20 cellular contexts compared by ENCODE assay signal in the genomic region with DNA sequence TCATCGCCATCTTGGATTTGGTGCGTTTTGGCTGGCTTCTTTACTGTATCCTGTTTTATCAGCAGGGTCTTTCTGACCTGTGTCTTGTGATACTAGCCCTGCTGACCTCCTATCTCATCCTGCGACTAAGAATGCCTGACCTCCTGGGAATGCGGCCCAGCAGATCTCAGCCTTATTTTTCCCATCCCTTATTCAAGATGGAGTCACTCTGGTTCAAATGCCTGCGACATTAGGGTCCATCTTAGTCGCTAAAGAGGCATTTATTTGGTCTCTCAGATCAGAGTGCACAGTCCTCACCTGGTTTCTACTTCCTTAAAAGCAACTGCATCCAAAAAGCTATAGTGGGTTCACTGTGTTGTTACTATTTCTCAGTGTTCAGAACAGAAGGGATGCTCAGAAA.
DNase-seq lines count a peak whose midpoint lies in the region; ATAC-seq, FAIRE-seq and TF ChIP-seq lines count a peak whose summit lies in the region.
"Had no signal": no experiment of that assay in that cellular context is flagged by ENCODE, and none has a peak within 500 bp of the region (broad histone marks: within the 10 kb centered on the region; RNA-seq: fewer than 3 reads in every experiment).

No MANE protein-coding gene starts in this region.

- H3K9me1 ChIP-seq in K562 (ENCODE audit: control insufficient read depth, insufficient read depth, low read length) = no peaks in the 10 kb centered on the region

- CTCF ChIA-PET in K562 (lab: Yijun Ruan, JAX; ENCODE audit: low intra/inter-chr PET ratio) = no interaction called here

- FAIRE-seq in K562 (lab: Jason Lieb, UNC) = no peak
- FAIRE-seq: D721Med, G401.6, GM12891, GM19239, HepG2 had no signal

- H3K27ac Mint-ChIP-seq in T-helper 1 cell treated with Interleukin-12 subunit alpha and Interleukin-12 subunit beta and Interleukin-4 antibody, amounts not matched to agents 30 μg/mL and 1 μg/mL, for 36 hours = peak overlapping the region; percentile 39
- peak overlapping the region; percentile 16 for H3K27ac Mint-ChIP-seq in activated T-cell treated with anti-CD3 and anti-CD28 coated beads, Interleukin-2, amount 50 U/mL, for 24 hours
- H3K27ac Mint-ChIP-seq: CD4-positive, alpha-beta T cell had no signal

- WGBS in K562 (ENCODE audit: insufficient coverage, low coverage, missing lambda C conversion rate) = 55% methylated on average over 6 of the region's 6 CpGs
- WGBS in sigmoid colon, 2 donors = 80 to 88% methylated on average over 6 of the region's 6 CpGs
- 88% methylated on average over 6 of the region's 6 CpGs for WGBS in right lobe of liver (ENCODE audit: insufficient coverage, low coverage, low lambda C conversion rate, missing lambda C conversion rate)

- TF ChIP-seq CTCF in K562 (IDR thresholded peaks at IDR 0.05 in 2 of 3, conservative IDR thresholded peaks at IDR 0.05 in 1 of 3; ENCODE audit: insufficient read depth in 2 of 3, low read depth in 1 of 3, low read length in 3 of 3) (no peak), sigmoid colon (IDR thresholded peaks at IDR 0.05) (no peak), right lobe of liver (IDR thresholded peaks at IDR 0.05) (no peak)

- H3K27ac ChIP-seq in K562 (ENCODE audit: extremely low read depth, low read depth, low read length) (no peak overlapping the region), sigmoid colon (no peak overlapping the region), right lobe of liver (no peak overlapping the region)
- H3K27ac ChIP-seq: 22Rv1, A549, C4-2B had no signal

- peaks cover 0 to 3% of the 10 kb centered on the region in 2 experiments; a peak in 2 of 5 replicates for H3K4me1 ChIP-seq in K562 (replicated peaks in 1 of 2; ENCODE audit: control insufficient read depth in 2 of 2, insufficient read depth in 2 of 2, low read length in 2 of 2)
- no peaks in the 10 kb centered on the region for H3K4me1 ChIP-seq in sigmoid colon
- no peaks in the 10 kb centered on the region for H3K4me1 ChIP-seq in right lobe of liver
- H3K4me1 ChIP-seq: A549, Caco-2 had no signal

- peaks cover 9% of the 10 kb centered on the region for H3K4me1 Mint-ChIP-seq in T-helper 1 cell treated with Interleukin-12 subunit alpha and Interleukin-12 subunit beta and Interleukin-4 antibody, amounts not matched to agents 30 μg/mL and 1 μg/mL, for 36 hours (ENCODE audit: low read depth)
- H3K4me1 Mint-ChIP-seq in activated T-cell treated with anti-CD3 and anti-CD28 coated beads, Interleukin-2, amount 50 U/mL, for 24 hours (ENCODE audit: low read depth) = no peaks in the 10 kb centered on the region

- in situ Hi-C loops in K562 (cut with MboI) = no loop called here

- intact Hi-C loops in K562 (cut with micrococcal nuclease) = no loop called here
- intact Hi-C loops in sigmoid colon (cut with DNase I) = no loop called here
- intact Hi-C loops in right lobe of liver (cut with DNase I) = no loop called here

- H3K9me3 Mint-ChIP-seq in T-helper 1 cell treated with Interleukin-12 subunit alpha and Interleukin-12 subunit beta and Interleukin-4 antibody, amounts not matched to agents 30 μg/mL and 1 μg/mL, for 36 hours = no peaks in the 10 kb centered on the region
- no peaks in the 10 kb centered on the region for H3K9me3 Mint-ChIP-seq in activated T-cell treated with anti-CD3 and anti-CD28 coated beads, Interleukin-2, amount 50 U/mL, for 24 hours
- H3K9me3 Mint-ChIP-seq: CD4-positive, alpha-beta T cell had no signal

- TF ChIP-seq EP300 in K562 (IDR thresholded peaks at IDR 0.05; ENCODE audit: low read length) (no peak), sigmoid colon (IDR thresholded peaks at IDR 0.05) (no peak)

- H3K27me3 Mint-ChIP-seq in T-helper 1 cell treated with Interleukin-12 subunit alpha and Interleukin-12 subunit beta and Interleukin-4 antibody, amounts not matched to agents 30 μg/mL and 1 μg/mL, for 36 hours (ENCODE audit: low read depth) = no peaks in the 10 kb centered on the region
- no peaks in the 10 kb centered on the region for H3K27me3 Mint-ChIP-seq in activated T-cell treated with anti-CD3 and anti-CD28 coated beads, Interleukin-2, amount 50 U/mL, for 24 hours
- H3K27me3 Mint-ChIP-seq: CD4-positive, alpha-beta T cell had no signal

- no peak for ATAC-seq in K562
- ATAC-seq in right lobe of liver = no peak
- ATAC-seq: A549 had no signal

- no peak overlapping the region for H2AFZ ChIP-seq in K562 (ENCODE audit: low read depth, low read length)

- no peaks in the 10 kb centered on the region for H3K79me2 ChIP-seq in K562 (ENCODE audit: control insufficient read depth, insufficient read depth, low read length)

- no peak overlapping the region for H3K4me3 Mint-ChIP-seq in T-helper 1 cell treated with Interleukin-12 subunit alpha and Interleukin-12 subunit beta and Interleukin-4 antibody, amounts not matched to agents 30 μg/mL and 1 μg/mL, for 36 hours
- no peak overlapping the region for H3K4me3 Mint-ChIP-seq in activated T-cell treated with anti-CD3 and anti-CD28 coated beads, Interleukin-2, amount 50 U/mL, for 24 hours
- H3K4me3 Mint-ChIP-seq: CD4-positive, alpha-beta T cell; H9 had no signal

- H3K4me2 ChIP-seq in K562 (ENCODE audit: insufficient read depth, low read length) = no peak overlapping the region
- H3K4me2 ChIP-seq: A549 had no signal

- no peak overlapping the region for H3K9ac ChIP-seq in K562 (ENCODE audit: insufficient read depth in 1 of 2, low read depth in 2 of 2, low read length in 2 of 2)

- no peaks in the 10 kb centered on the region for H4K20me1 ChIP-seq in K562 (replicated peaks; ENCODE audit: control insufficient read depth, insufficient read depth, low read length)

- H3K36me3 ChIP-seq in K562 (ENCODE audit: control insufficient read depth, insufficient read depth, low read length) (peaks cover 34% of the 10 kb centered on the region; the same call in 2 of the 3 replicates), sigmoid colon (peaks cover 0 to 65% (median 14%) of the 10 kb centered on the region in 4 donors), right lobe of liver (peaks cover 0 to 22% (median 0%) of the 10 kb centered on the region in 4 donors)

- H3K36me3 Mint-ChIP-seq in T-helper 1 cell treated with Interleukin-12 subunit alpha and Interleukin-12 subunit beta and Interleukin-4 antibody, amounts not matched to agents 30 μg/mL and 1 μg/mL, for 36 hours (ENCODE audit: low read depth) = peaks cover 26% of the 10 kb centered on the region
- H3K36me3 Mint-ChIP-seq in activated T-cell treated with anti-CD3 and anti-CD28 coated beads, Interleukin-2, amount 50 U/mL, for 24 hours (ENCODE audit: low read depth) = peaks cover 84% of the 10 kb centered on the region

- H3K9me3 ChIP-seq in K562 (replicated peaks; ENCODE audit: control insufficient read depth, insufficient read depth, low read depth, low read length) = no peaks in the 10 kb centered on the region
- H3K9me3 ChIP-seq in sigmoid colon = no peaks in the 10 kb centered on the region
- H3K9me3 ChIP-seq in right lobe of liver = no peaks in the 10 kb centered on the region
- H3K9me3 ChIP-seq: A549, Caco-2 had no signal

- TF ChIP-seq POLR2A in K562 (conservative IDR thresholded peaks at IDR 0.05) = no peak
- TF ChIP-seq POLR2A in sigmoid colon (IDR thresholded peaks at IDR 0.05) = no peak
- TF ChIP-seq POLR2A in right lobe of liver (IDR thresholded peaks at IDR 0.05) = no peak

- no TSS peak for BruUV-seq in K562 (replicated peaks; lab: Mats Ljungman, UMichigan)

- POLR2A ChIA-PET in K562 (lab: Yijun Ruan, JAX) = interaction anchor here (0.6 to 0.9 kb wide), 2 partner anchors 10 to 180 kb away, joined by 3 read pairs; no protein-coding TSS in a partner anchor

- DNase-seq in T-helper 1 cell = no peak
- no peak for DNase-seq in activated T-cell treated with anti-CD3 and anti-CD28 coated beads, Interleukin-2, amount 50 U/mL, for 24 hours
- no peak for DNase-seq in activated T-cell treated with anti-CD3 and anti-CD28 coated beads for 4 hours
- no peak for DNase-seq in K562 (ENCODE audit: extremely low read depth in 1 of 4, low spot score in 3 of 4)
- peak; percentile 22 for DNase-seq in sigmoid colon
- no peak for DNase-seq in GOT3 (lab: John Stamatoyannopoulos, UW)
- DNase-seq in right lobe of liver = no peak
- DNase-seq: AML-193; Caco-2; CD4-positive, alpha-beta T cell; H9 had no signal

- no peak overlapping the region for H3K4me3 ChIP-seq in K562
- H3K4me3 ChIP-seq in sigmoid colon = no peak overlapping the region
- H3K4me3 ChIP-seq in right lobe of liver = no peak overlapping the region
- H3K4me3 ChIP-seq: A549 had no signal

- no peak for TF ChIP-seq RAD21 in K562 (CRISPR knock-in tag; conservative IDR thresholded peaks at IDR 0.05 in 1 of 2, IDR thresholded peaks at IDR 0.05 in 1 of 2)

- H3K27me3 ChIP-seq in K562 (ENCODE audit: control insufficient read depth in 2 of 2, insufficient read depth in 2 of 2, low read length in 2 of 2) (no peaks in the 10 kb centered on the region), sigmoid colon (no peaks in the 10 kb centered on the region), right lobe of liver (no peaks in the 10 kb centered on the region)

TF ChIP-seq in K562, 482 proteins besides CTCF, POLR2A, EP300 and RAD21 (continues in another document):
- no peak for TF ChIP-seq TAF15 (IDR thresholded peaks at IDR 0.05; ENCODE audit: low read depth, low read length)
- TF ChIP-seq ZNF592 (IDR thresholded peaks at IDR 0.05) = peak; percentile 93
